Comparison of ENCODE assay signal across 17 cellular contexts in genomic region chr9:97572892-97573365, GRCh38.
"Had no signal": no experiment of that assay in that cellular context is flagged by ENCODE, and none has a peak within 500 bp of the region (broad histone marks: within the 10 kb centered on the region; RNA-seq: fewer than 3 reads in every experiment).

No MANE protein-coding gene starts in this region.

- H3K4me1 ChIP-seq: breast epithelium, left lung had no signal

- H3K4me3 ChIP-seq: breast epithelium, left lung had no signal

- H3K36me3 ChIP-seq: breast epithelium, left lung, neutrophil had no signal

- H3K9ac ChIP-seq: SK-N-SH had no signal

- H3K27ac ChIP-seq: breast epithelium, left lung, neutrophil had no signal

- DNase-seq: activated CD4-positive, alpha-beta T cell treated with anti-CD3 and anti-CD28 coated beads, Interleukin-2, amount 50 U/mL, for 48 hours; activated CD4-positive, CD25-positive, alpha-beta regulatory T cell treated with anti-CD3 and anti-CD28 coated beads, Interleukin-2, amount 50 U/mL, for 72 hours; activated naive CD4-positive, alpha-beta T cell; anterior cingulate cortex; erythroblast; left lung; naive thymus-derived CD8-positive, alpha-beta T cell; retina; SK-N-SH; stimulated activated CD4-positive, alpha-beta T cell treated with anti-CD3 and anti-CD28 coated beads, Interleukin-1b, Interleukin-23, amount 100 ng/mL, for 48 hours; stimulated activated naive CD8-positive, alpha-beta T cell treated with anti-CD3 and anti-CD28 coated beads, Interleukin-15, amount 100 ng/mL, for 72 hours; T-helper 1 cell; T1000 had no signal

- FAIRE-seq: islet of Langerhans, urothelium cell line had no signal

- ATAC-seq: left lung; naive thymus-derived CD8-positive, alpha-beta T cell; stimulated activated naive CD8-positive, alpha-beta T cell treated with anti-CD3 and anti-CD28 coated beads, Interleukin-15, amount 100 ng/mL, for 72 hours had no signal

- H3K4me2 ChIP-seq: SK-N-SH had no signal

- H3K27me3 ChIP-seq: breast epithelium, left lung had no signal

- H3K9me3 ChIP-seq: breast epithelium, left lung, neutrophil, SK-N-SH had no signal
